In the genomic region with DNA sequence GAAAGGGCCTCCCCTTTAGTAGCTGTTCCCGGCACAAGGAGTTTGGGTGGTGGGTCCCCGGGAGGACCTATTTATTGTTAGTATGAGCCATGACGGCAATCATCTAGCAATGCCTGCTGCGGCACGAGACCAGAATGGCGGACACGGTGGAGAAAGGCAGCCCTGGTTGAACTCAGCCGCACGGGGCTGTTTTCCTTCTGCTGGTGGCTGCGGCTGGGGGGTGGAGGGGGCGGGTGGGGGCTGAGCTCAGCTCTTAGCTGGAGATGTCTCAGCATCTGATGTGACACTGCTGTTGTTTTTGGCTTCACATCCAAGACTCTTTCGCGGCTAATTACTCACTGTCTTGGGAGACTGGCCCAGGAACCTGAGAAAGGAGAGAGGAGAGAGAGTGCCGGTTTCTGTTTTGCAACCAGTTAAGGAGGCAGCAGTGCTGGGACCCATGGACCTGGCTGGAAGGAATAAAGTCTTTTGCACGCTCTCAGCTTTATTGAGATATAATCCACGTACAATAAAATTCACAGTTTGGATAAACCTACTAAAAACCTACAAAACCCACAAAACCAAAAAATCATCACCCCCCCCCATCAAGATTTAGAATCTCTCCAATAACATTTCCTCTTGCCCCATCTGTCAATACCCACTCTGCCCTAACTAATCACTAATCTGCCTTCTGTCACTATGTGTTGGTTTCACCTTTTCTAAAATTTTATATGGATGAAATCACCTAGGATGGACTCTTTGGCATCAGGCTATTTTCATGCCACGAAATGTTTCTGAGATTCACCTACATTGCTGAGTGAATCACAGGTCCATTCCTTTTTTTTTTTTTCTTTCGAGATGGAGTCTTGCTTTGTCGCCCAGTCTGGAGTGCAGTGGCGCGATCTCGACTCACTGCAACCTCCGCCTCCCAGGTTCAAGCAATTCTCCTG, we compare ENCODE assay signal across 11 cellular contexts.
DNase-seq lines count a peak whose midpoint lies in the region; ATAC-seq and TF ChIP-seq lines count a peak whose summit lies in the region.
"Had no signal": no experiment of that assay in that cellular context is flagged by ENCODE, and none has a peak within 500 bp of the region (broad histone marks: within the 10 kb centered on the region; RNA-seq: fewer than 3 reads in every experiment).

No MANE protein-coding gene starts in this region.

- H3K27ac Mint-ChIP-seq in neural progenitor cell: peak overlapping the region; percentile 0
- H3K27ac Mint-ChIP-seq: activated B cell treated with CpG ODN at 0.5 μM for 24 hours had no signal

- H3K79me2 ChIP-seq in ACC112 (ENCODE audit: control insufficient read depth, insufficient read depth, low read length, unreplicated experiment): no peaks in the 10 kb centered on the region
- H3K79me2 ChIP-seq in neural progenitor cell (ENCODE audit: low read depth): no peaks in the 10 kb centered on the region

- DNase-seq in NCI-H226 (peak; percentile 74), neural progenitor cell (ENCODE audit: low spot score) (no peak), NCI-H748 treated with DMSO at 0.1 percent for 48 hours (lab: John Stamatoyannopoulos, UW) (no peak)
- DNase-seq: activated B cell treated with CpG ODN at 0.5 μM for 24 hours; stimulated activated CD4-positive, alpha-beta T cell treated with anti-CD3 and anti-CD28 coated beads, Interleukin-1b, Interleukin-23, amount 100 ng/mL, for 48 hours had no signal

- ATAC-seq in HG03097 (IDR thresholded peaks at IDR 0.05; ENCODE audit: low FRiP score, unreplicated experiment) (no peak), HG03175 (IDR thresholded peaks at IDR 0.05; ENCODE audit: unreplicated experiment) (no peak), HG03108 (IDR thresholded peaks at IDR 0.05; ENCODE audit: unreplicated experiment) (no peak)

- no peaks in the 10 kb centered on the region for H3K9me3 Mint-ChIP-seq in neural progenitor cell
- H3K9me3 Mint-ChIP-seq: activated B cell treated with CpG ODN at 0.5 μM for 24 hours had no signal

- peaks cover 52% of the 10 kb centered on the region for H3K4me1 Mint-ChIP-seq in neural progenitor cell
- H3K4me1 Mint-ChIP-seq: activated B cell treated with CpG ODN at 0.5 μM for 24 hours had no signal

- WGBS in esophagus, 2 donors: 41 to 60% methylated on average over 23 of the region's 23 CpGs

- no peaks in the 10 kb centered on the region for H3K36me3 ChIP-seq in ACC112 (ENCODE audit: insufficient read depth, low read length)
- no peaks in the 10 kb centered on the region for H3K36me3 ChIP-seq in esophagus (ENCODE audit: control insufficient read depth in 2 of 2, insufficient read depth in 2 of 2, low read length in 1 of 2)
- no peaks in the 10 kb centered on the region for H3K36me3 ChIP-seq in neural progenitor cell
- H3K36me3 ChIP-seq: BLaER1 treated with 17β-estradiol and CSF1 and Interleukin-3, amounts not matched to agents 10 nM and 100 nM had no signal

- peaks cover 6% of the 10 kb centered on the region for H3F3A ChIP-seq in neural progenitor cell (ENCODE audit: low read depth)

- H3K27ac ChIP-seq in ACC112 (ENCODE audit: low read depth, low read length): peak overlapping the region; percentile 27; the same call in 1 of the 2 replicates
- H3K27ac ChIP-seq in esophagus (ENCODE audit: low read depth in 2 of 2, low read length in 1 of 2): peak overlapping the region; percentile 71 to 80
- no peak overlapping the region for H3K27ac ChIP-seq in neural progenitor cell
- H3K27ac ChIP-seq: BLaER1 treated with 17β-estradiol and CSF1 and Interleukin-3, amounts not matched to agents 10 nM and 100 nM had no signal

- H3K9me3 ChIP-seq in esophagus (ENCODE audit: control insufficient read depth in 2 of 2, insufficient read depth in 1 of 2, low read depth in 1 of 2, low read length in 1 of 2): no peaks in the 10 kb centered on the region
- no peaks in the 10 kb centered on the region for H3K9me3 ChIP-seq in neural progenitor cell (ENCODE audit: low read depth)
- H3K9me3 ChIP-seq: BLaER1 treated with 17β-estradiol and CSF1 and Interleukin-3, amounts not matched to agents 10 nM and 100 nM had no signal

- H2AFZ ChIP-seq in ACC112 (ENCODE audit: low read length, unreplicated experiment) (peak overlapping the region; percentile 98), neural progenitor cell (replicated peaks) (no peak overlapping the region)

- no peak for TF ChIP-seq CTCF in neural progenitor cell (IDR thresholded peaks at IDR 0.05)

- peaks cover 28% of the 10 kb centered on the region for H3K4me1 ChIP-seq in ACC112 (ENCODE audit: control insufficient read depth, insufficient read depth, low read length, unreplicated experiment)
- peaks cover 0 to 15% of the 10 kb centered on the region in 2 donors for H3K4me1 ChIP-seq in esophagus (ENCODE audit: control insufficient read depth in 2 of 2, insufficient read depth in 2 of 2, low read length in 1 of 2)
- peaks cover 32% of the 10 kb centered on the region for H3K4me1 ChIP-seq in neural progenitor cell

- no peaks in the 10 kb centered on the region for H3K36me3 Mint-ChIP-seq in neural progenitor cell

- H3K4me3 ChIP-seq in ACC112 (ENCODE audit: low read depth, low read length) (peak overlapping the region; percentile 67), esophagus (ENCODE audit: low read depth in 1 of 2, low read length in 2 of 2) (no peak overlapping the region), neural progenitor cell (no peak overlapping the region)
- H3K4me3 ChIP-seq: BLaER1 treated with 17β-estradiol and CSF1 and Interleukin-3, amounts not matched to agents 10 nM and 100 nM had no signal

- H3K27me3 ChIP-seq in ACC112 (ENCODE audit: insufficient read depth, low read length): peaks cover 6% of the 10 kb centered on the region
- no peaks in the 10 kb centered on the region for H3K27me3 ChIP-seq in esophagus (ENCODE audit: control insufficient read depth in 1 of 2, insufficient read depth in 2 of 2, low read length in 2 of 2)
- no peaks in the 10 kb centered on the region for H3K27me3 ChIP-seq in neural progenitor cell
- H3K27me3 ChIP-seq: BLaER1 treated with 17β-estradiol and CSF1 and Interleukin-3, amounts not matched to agents 10 nM and 100 nM had no signal

- no peak overlapping the region for H3K4me3 Mint-ChIP-seq in neural progenitor cell
- H3K4me3 Mint-ChIP-seq: activated B cell treated with CpG ODN at 0.5 μM for 24 hours had no signal

- peaks cover 7% of the 10 kb centered on the region for H3K27me3 Mint-ChIP-seq in neural progenitor cell (ENCODE audit: insufficient read depth, low read depth)

- no peak overlapping the region for H3K9ac ChIP-seq in neural progenitor cell
- H3K9ac ChIP-seq: BLaER1 treated with 17β-estradiol and CSF1 and Interleukin-3, amounts not matched to agents 10 nM and 100 nM had no signal

- H4K20me1 ChIP-seq in neural progenitor cell (ENCODE audit: low read depth): no peaks in the 10 kb centered on the region
- H4K20me1 ChIP-seq: BLaER1 treated with 17β-estradiol and CSF1 and Interleukin-3, amounts not matched to agents 10 nM and 100 nM had no signal

- H3K4me2 ChIP-seq in neural progenitor cell: no peak overlapping the region
